ENCODE assay signal across 21 cellular contexts in genomic region chr3:154972951-154973350, GRCh38.
DNase-seq lines count a peak whose midpoint lies in the region; ATAC-seq, FAIRE-seq and TF ChIP-seq lines count a peak whose summit lies in the region.
"Had no signal": no experiment of that assay in that cellular context is flagged by ENCODE, and none has a peak within 500 bp of the region (broad histone marks: within the 10 kb centered on the region; RNA-seq: fewer than 3 reads in every experiment).

No MANE protein-coding gene starts in this region.

- no peak for TF ChIP-seq RAD21 in K562 (CRISPR knock-in tag; conservative IDR thresholded peaks at IDR 0.05 in 1 of 2, IDR thresholded peaks at IDR 0.05 in 1 of 2)

- H3K27ac ChIP-seq in K562 (ENCODE audit: extremely low read depth, low read depth, low read length) = no peak overlapping the region
- H3K27ac ChIP-seq in sigmoid colon = no peak overlapping the region
- H3K27ac ChIP-seq: gastroesophageal sphincter, HL-60 had no signal

- no peaks in the 10 kb centered on the region for H3K9me3 ChIP-seq in K562 (replicated peaks; ENCODE audit: control insufficient read depth, insufficient read depth, low read depth, low read length)
- H3K9me3 ChIP-seq in sigmoid colon = no peaks in the 10 kb centered on the region
- H3K9me3 ChIP-seq: Caco-2, gastroesophageal sphincter, upper lobe of left lung had no signal

- H3K4me2 ChIP-seq in K562 (ENCODE audit: insufficient read depth, low read length) = no peak overlapping the region
- H3K4me2 ChIP-seq: PC-9 had no signal

- TF ChIP-seq CTCF in K562 (IDR thresholded peaks at IDR 0.05 in 2 of 3, conservative IDR thresholded peaks at IDR 0.05 in 1 of 3; ENCODE audit: insufficient read depth in 2 of 3, low read depth in 1 of 3, low read length in 3 of 3) = no peak
- TF ChIP-seq CTCF in fibroblast of the aortic adventitia (IDR thresholded peaks at IDR 0.05; ENCODE audit: insufficient read depth, low read length) = no peak
- no peak for TF ChIP-seq CTCF in sigmoid colon (IDR thresholded peaks at IDR 0.05)

- POLR2A ChIA-PET in K562 (lab: Yijun Ruan, JAX) = interaction anchor here (1.4 kb wide), 1 partner anchor 11 kb away, joined by 4 read pairs; no protein-coding TSS in a partner anchor

- DNase-seq in LHCN-M2 (ENCODE audit: low read depth) (peak; percentile 46), K562 (ENCODE audit: extremely low read depth in 1 of 4, low spot score in 3 of 4) (peak in 1 of 4 experiments; percentile 20), fibroblast of the aortic adventitia (ENCODE audit: low read depth) (peak; percentile 95), stromal cell of bone marrow (ENCODE audit: low read depth) (peak; percentile 40), NCI-H1092 treated with DMSO at 0.1 percent for 48 hours (lab: John Stamatoyannopoulos, UW) (no peak), sigmoid colon (no peak)
- DNase-seq in stimulated activated CD4-positive, alpha-beta T cell treated with anti-CD3 and anti-CD28 coated beads, Interleukin-4, amount 100 ng/mL, for 4 hours = no peak
- DNase-seq: activated CD4-positive, alpha-beta T cell treated with anti-CD3 and anti-CD28 coated beads for 4 hours; activated CD8-positive, alpha-beta memory T cell treated with anti-CD3 and anti-CD28 coated beads, Interleukin-2, amount 10 ng/mL, durations not matched to agents 7 days and 5 days; Caco-2; kidney glomerular epithelial cell; NCI-H1694; NCI-H774; PC-9; right cardiac atrium; SIG-M5; stimulated activated naive CD8-positive, alpha-beta T cell treated with anti-CD3 and anti-CD28 coated beads, Interleukin-15, amount 100 ng/mL, for 72 hours; T-cell; upper lobe of left lung had no signal

- H3K9ac ChIP-seq in K562 (ENCODE audit: insufficient read depth in 1 of 2, low read depth in 2 of 2, low read length in 2 of 2) = no peak overlapping the region

- no peak overlapping the region for H2AFZ ChIP-seq in K562 (ENCODE audit: low read depth, low read length)
- H2AFZ ChIP-seq: PC-9 had no signal

- H3K27me3 ChIP-seq in K562 (ENCODE audit: control insufficient read depth in 2 of 2, insufficient read depth in 2 of 2, low read length in 2 of 2) (no peaks in the 10 kb centered on the region), sigmoid colon (no peaks in the 10 kb centered on the region)
- H3K27me3 ChIP-seq: gastroesophageal sphincter, upper lobe of left lung had no signal

- intact Hi-C loops in K562 (cut with micrococcal nuclease) (no loop called here), sigmoid colon (cut with DNase I) (no loop called here)

- no TSS peak for BruUV-seq in K562 (replicated peaks; lab: Mats Ljungman, UMichigan)

- H3K4me3 ChIP-seq in K562 (no peak overlapping the region), fibroblast of the aortic adventitia (ENCODE audit: low read depth, low read length) (no peak overlapping the region), sigmoid colon (no peak overlapping the region)
- H3K4me3 ChIP-seq: gastroesophageal sphincter, PC-9, upper lobe of left lung had no signal

- TF ChIP-seq POLR2A in K562 (conservative IDR thresholded peaks at IDR 0.05) = no peak
- TF ChIP-seq POLR2A in sigmoid colon (IDR thresholded peaks at IDR 0.05) = no peak

- CTCF ChIA-PET in K562 (lab: Yijun Ruan, JAX; ENCODE audit: low intra/inter-chr PET ratio) = interaction anchor here (0.6 kb wide), 1 partner anchor 19 kb away, joined by 4 read pairs; no protein-coding TSS in a partner anchor

- TF ChIP-seq EP300 in K562 (IDR thresholded peaks at IDR 0.05; ENCODE audit: low read length) = no peak
- TF ChIP-seq EP300 in sigmoid colon (IDR thresholded peaks at IDR 0.05) = no peak

- no peaks in the 10 kb centered on the region for H3K9me1 ChIP-seq in K562 (ENCODE audit: control insufficient read depth, insufficient read depth, low read length)

- in situ Hi-C loops in K562 (cut with MboI) = no loop called here

- 17% methylated on average over 1 of the region's 1 CpG for WGBS in K562 (ENCODE audit: insufficient coverage, low coverage, missing lambda C conversion rate)
- 96 to 99% methylated on average over 1 of the region's 1 CpG for WGBS in sigmoid colon, 2 donors

- H3K36me3 ChIP-seq in K562 (ENCODE audit: control insufficient read depth, insufficient read depth, low read length) (no peaks in the 10 kb centered on the region), sigmoid colon (no peaks in the 10 kb centered on the region)
- H3K36me3 ChIP-seq: gastroesophageal sphincter, upper lobe of left lung had no signal

- H3K4me1 ChIP-seq in K562 (replicated peaks in 1 of 2; ENCODE audit: control insufficient read depth in 2 of 2, insufficient read depth in 2 of 2, low read length in 2 of 2) = peaks cover 0 to 5% of the 10 kb centered on the region in 2 experiments; a peak in 2 of 5 replicates
- H3K4me1 ChIP-seq in sigmoid colon = no peaks in the 10 kb centered on the region
- H3K4me1 ChIP-seq: Caco-2 had no signal

- no peak for FAIRE-seq in K562 (lab: Jason Lieb, UNC)

- no peak for ATAC-seq in K562
- ATAC-seq: activated CD8-positive, alpha-beta memory T cell treated with anti-CD3 and anti-CD28 coated beads, Interleukin-2, amount 10 ng/mL, durations not matched to agents 7 days and 5 days; gastroesophageal sphincter; right cardiac atrium; stimulated activated naive CD8-positive, alpha-beta T cell treated with anti-CD3 and anti-CD28 coated beads, Interleukin-15, amount 100 ng/mL, for 72 hours; T-cell had no signal

- no peaks in the 10 kb centered on the region for H3K79me2 ChIP-seq in K562 (ENCODE audit: control insufficient read depth, insufficient read depth, low read length)

- H4K20me1 ChIP-seq in K562 (replicated peaks; ENCODE audit: control insufficient read depth, insufficient read depth, low read length) = no peaks in the 10 kb centered on the region

TF ChIP-seq in K562, 482 proteins besides CTCF, POLR2A, EP300 and RAD21:
- no peak for TF ChIP-seq HMG20B (CRISPR knock-in tag; IDR thresholded peaks at IDR 0.05)
- TF ChIP-seq MCM7 (IDR thresholded peaks at IDR 0.05) = no peak
- TF ChIP-seq FOXJ2 (tag; IDR thresholded peaks at IDR 0.05) = no peak
- no peak for TF ChIP-seq E2F3 (CRISPR knock-in tag; IDR thresholded peaks at IDR 0.05)
- peak; percentile 12; the same call in 1 of the 2 replicates for TF ChIP-seq MAFK (IDR thresholded peaks at IDR 0.05; ENCODE audit: low read length)
- no peak for TF ChIP-seq USF2 (CRISPR knock-in tag; IDR thresholded peaks at IDR 0.05)
- TF ChIP-seq POLR2B (IDR thresholded peaks at IDR 0.05; ENCODE audit: low read depth, partially characterized antibody) = no peak
- TF ChIP-seq DMBX1 (CRISPR knock-in tag; IDR thresholded peaks at IDR 0.05; ENCODE audit: borderline replicate concordance) = no peak
- TF ChIP-seq CHAMP1 (IDR thresholded peaks at IDR 0.05) = no peak
- peak; percentile 23; the same call in 1 of the 2 replicates for TF ChIP-seq TEAD4 (IDR thresholded peaks at IDR 0.05; ENCODE audit: low read length)
- no peak for TF ChIP-seq TEAD4 (CRISPR knock-in tag; IDR thresholded peaks at IDR 0.05; ENCODE audit: borderline replicate concordance)
- no peak for TF ChIP-seq ZNF347 (CRISPR knock-in tag; IDR thresholded peaks at IDR 0.05; ENCODE audit: low read depth)
- TF ChIP-seq ZC3H8 (IDR thresholded peaks at IDR 0.05) = no peak

Comparison
In these comparisons a context has a peak if more than half of its experiments do, and no peak if none do; other contexts are left out.
1. DNase-seq: peak in LHCN-M2 (single experiment), fibroblast of the aortic adventitia (single experiment) and stromal cell of bone marrow (single experiment); none in NCI-H1092 treated with DMSO at 0.1 percent for 48 hours (single experiment), sigmoid colon (single experiment) and stimulated activated CD4-positive, alpha-beta T cell treated with anti-CD3 and anti-CD28 coated beads, Interleukin-4, amount 100 ng/mL, for 4 hours (0 of 2).